ENCODE assay signal across 1 cellular context in genomic region chr4:128468485-128468989, GRCh38.
TF ChIP-seq lines count a peak whose summit lies in the region.

No MANE protein-coding gene starts in this region.

TF ChIP-seq in K562, 482 proteins besides CTCF, POLR2A, EP300 and RAD21 (continued from another document and continues in another):
- TF ChIP-seq, protein P1, sequence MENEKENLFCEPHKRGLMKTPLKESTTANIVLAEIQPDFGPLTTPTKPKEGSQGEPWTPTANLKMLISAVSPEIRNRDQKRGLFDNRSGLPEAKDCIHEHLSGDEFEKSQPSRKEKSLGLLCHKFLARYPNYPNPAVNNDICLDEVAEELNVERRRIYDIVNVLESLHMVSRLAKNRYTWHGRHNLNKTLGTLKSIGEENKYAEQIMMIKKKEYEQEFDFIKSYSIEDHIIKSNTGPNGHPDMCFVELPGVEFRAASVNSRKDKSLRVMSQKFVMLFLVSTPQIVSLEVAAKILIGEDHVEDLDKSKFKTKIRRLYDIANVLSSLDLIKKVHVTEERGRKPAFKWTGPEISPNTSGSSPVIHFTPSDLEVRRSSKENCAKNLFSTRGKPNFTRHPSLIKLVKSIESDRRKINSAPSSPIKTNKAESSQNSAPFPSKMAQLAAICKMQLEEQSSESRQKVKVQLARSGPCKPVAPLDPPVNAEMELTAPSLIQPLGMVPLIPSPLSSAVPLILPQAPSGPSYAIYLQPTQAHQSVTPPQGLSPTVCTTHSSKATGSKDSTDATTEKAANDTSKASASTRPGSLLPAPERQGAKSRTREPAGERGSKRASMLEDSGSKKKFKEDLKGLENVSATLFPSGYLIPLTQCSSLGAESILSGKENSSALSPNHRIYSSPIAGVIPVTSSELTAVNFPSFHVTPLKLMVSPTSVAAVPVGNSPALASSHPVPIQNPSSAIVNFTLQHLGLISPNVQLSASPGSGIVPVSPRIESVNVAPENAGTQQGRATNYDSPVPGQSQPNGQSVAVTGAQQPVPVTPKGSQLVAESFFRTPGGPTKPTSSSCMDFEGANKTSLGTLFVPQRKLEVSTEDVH (IDR thresholded peaks at IDR 0.05; ENCODE audit: low read depth, partially characterized antibody): no peak
- no peak for TF ChIP-seq TEAD2 (tag; IDR thresholded peaks at IDR 0.05)
- TF ChIP-seq TAF1 (IDR thresholded peaks at IDR 0.05; ENCODE audit: control insufficient read depth, extremely low read depth, insufficient read depth, low read length, severe bottlenecking): no peak
- no peak for TF ChIP-seq ZFP36 (IDR thresholded peaks at IDR 0.05; ENCODE audit: low read depth, low read length, partially characterized antibody)
- TF ChIP-seq ZNF445 (CRISPR knock-in tag; IDR thresholded peaks at IDR 0.05; ENCODE audit: low read depth): no peak
- TF ChIP-seq SP1 (CRISPR knock-in tag; IDR thresholded peaks at IDR 0.05): no peak
- TF ChIP-seq, protein P2, sequence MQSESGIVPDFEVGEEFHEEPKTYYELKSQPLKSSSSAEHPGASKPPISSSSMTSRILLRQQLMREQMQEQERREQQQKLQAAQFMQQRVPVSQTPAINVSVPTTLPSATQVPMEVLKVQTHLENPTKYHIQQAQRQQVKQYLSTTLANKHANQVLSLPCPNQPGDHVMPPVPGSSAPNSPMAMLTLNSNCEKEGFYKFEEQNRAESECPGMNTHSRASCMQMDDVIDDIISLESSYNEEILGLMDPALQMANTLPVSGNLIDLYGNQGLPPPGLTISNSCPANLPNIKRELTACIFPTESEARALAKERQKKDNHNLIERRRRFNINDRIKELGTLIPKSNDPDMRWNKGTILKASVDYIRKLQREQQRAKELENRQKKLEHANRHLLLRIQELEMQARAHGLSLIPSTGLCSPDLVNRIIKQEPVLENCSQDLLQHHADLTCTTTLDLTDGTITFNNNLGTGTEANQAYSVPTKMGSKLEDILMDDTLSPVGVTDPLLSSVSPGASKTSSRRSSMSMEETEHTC (IDR thresholded peaks at IDR 0.05): peak; percentile 64; the same call in 1 of the 2 replicates
- no peak for TF ChIP-seq ZNF76 (CRISPR knock-in tag; IDR thresholded peaks at IDR 0.05; ENCODE audit: borderline replicate concordance)
- TF ChIP-seq FOSL1 (tag; conservative IDR thresholded peaks at IDR 0.05): peak; percentile 27; the same call in 1 of the 2 replicates
- TF ChIP-seq CHCHD3 (CRISPR knock-in tag; IDR thresholded peaks at IDR 0.05): no peak
- no peak; the same call in 1 of the 2 replicates for TF ChIP-seq DMBX1 (CRISPR knock-in tag; IDR thresholded peaks at IDR 0.05; ENCODE audit: borderline replicate concordance)
- no peak for TF ChIP-seq ZNF3 (CRISPR knock-in tag; IDR thresholded peaks at IDR 0.05)
- no peak for TF ChIP-seq NR0B1 (IDR thresholded peaks at IDR 0.05; ENCODE audit: partially characterized antibody)
- TF ChIP-seq ARID2 (IDR thresholded peaks at IDR 0.05): no peak
- no peak for TF ChIP-seq CBX1 (IDR thresholded peaks at IDR 0.05; ENCODE audit: low read depth)
- no peak for TF ChIP-seq MECOM (CRISPR knock-in tag; IDR thresholded peaks at IDR 0.05)
- TF ChIP-seq, protein P3, sequence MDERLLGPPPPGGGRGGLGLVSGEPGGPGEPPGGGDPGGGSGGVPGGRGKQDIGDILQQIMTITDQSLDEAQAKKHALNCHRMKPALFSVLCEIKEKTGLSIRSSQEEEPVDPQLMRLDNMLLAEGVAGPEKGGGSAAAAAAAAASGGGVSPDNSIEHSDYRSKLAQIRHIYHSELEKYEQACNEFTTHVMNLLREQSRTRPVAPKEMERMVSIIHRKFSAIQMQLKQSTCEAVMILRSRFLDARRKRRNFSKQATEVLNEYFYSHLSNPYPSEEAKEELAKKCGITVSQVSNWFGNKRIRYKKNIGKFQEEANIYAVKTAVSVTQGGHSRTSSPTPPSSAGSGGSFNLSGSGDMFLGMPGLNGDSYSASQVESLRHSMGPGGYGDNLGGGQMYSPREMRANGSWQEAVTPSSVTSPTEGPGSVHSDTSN (CRISPR knock-in tag; IDR thresholded peaks at IDR 0.05; ENCODE audit: low read depth): no peak
- TF ChIP-seq, protein P3 (tag; conservative IDR thresholded peaks at IDR 0.05; ENCODE audit: low read depth): peak; percentile 71
- no peak for TF ChIP-seq U2AF1 (optimal IDR thresholded peaks at IDR 0.05; ENCODE audit: low read depth, low read length)
- TF ChIP-seq EGR1 (conservative IDR thresholded peaks at IDR 0.05): no peak
- no peak for TF ChIP-seq ZNF699 (CRISPR knock-in tag; IDR thresholded peaks at IDR 0.05; ENCODE audit: insufficient replicate concordance)
- TF ChIP-seq ETS2 (tag; IDR thresholded peaks at IDR 0.05; ENCODE audit: borderline replicate concordance, poor library complexity, severe bottlenecking): no peak
- no peak for TF ChIP-seq SMC3 (conservative IDR thresholded peaks at IDR 0.05; ENCODE audit: insufficient read depth, low read depth, low read length)
- no peak for TF ChIP-seq E2F4 (CRISPR knock-in tag; IDR thresholded peaks at IDR 0.05; ENCODE audit: low read depth)
- TF ChIP-seq ZNF253 (CRISPR knock-in tag; conservative IDR thresholded peaks at IDR 0.05): no peak
- TF ChIP-seq MTF1 (CRISPR knock-in tag; IDR thresholded peaks at IDR 0.05; ENCODE audit: borderline replicate concordance): no peak
- TF ChIP-seq ZNF175 (CRISPR knock-in tag; IDR thresholded peaks at IDR 0.05; ENCODE audit: low read depth): peak; percentile 89
- no peak for TF ChIP-seq NR2F6 (CRISPR knock-in tag; IDR thresholded peaks at IDR 0.05)
- TF ChIP-seq PHF20 (IDR thresholded peaks at IDR 0.05; ENCODE audit: partially characterized antibody): no peak
- TF ChIP-seq, protein P4, sequence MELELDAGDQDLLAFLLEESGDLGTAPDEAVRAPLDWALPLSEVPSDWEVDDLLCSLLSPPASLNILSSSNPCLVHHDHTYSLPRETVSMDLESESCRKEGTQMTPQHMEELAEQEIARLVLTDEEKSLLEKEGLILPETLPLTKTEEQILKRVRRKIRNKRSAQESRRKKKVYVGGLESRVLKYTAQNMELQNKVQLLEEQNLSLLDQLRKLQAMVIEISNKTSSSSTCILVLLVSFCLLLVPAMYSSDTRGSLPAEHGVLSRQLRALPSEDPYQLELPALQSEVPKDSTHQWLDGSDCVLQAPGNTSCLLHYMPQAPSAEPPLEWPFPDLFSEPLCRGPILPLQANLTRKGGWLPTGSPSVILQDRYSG (tag; conservative IDR thresholded peaks at IDR 0.05; ENCODE audit: low read depth): 0 out of 2 replicates have a peak, but pooled peaks have one; percentile 28
- no peak for TF ChIP-seq ATF1 (CRISPR knock-in tag; IDR thresholded peaks at IDR 0.05)
- peak; percentile 20; the same call in 1 of the 2 replicates for TF ChIP-seq ATF1 (tag; IDR thresholded peaks at IDR 0.05)
- TF ChIP-seq KAT2B (IDR thresholded peaks at IDR 0.05; ENCODE audit: low read depth, low read length): no peak
- no peak for TF ChIP-seq HNRNPUL1 (IDR thresholded peaks at IDR 0.05; ENCODE audit: low read length)
- no peak for TF ChIP-seq GTF2B (IDR thresholded peaks at IDR 0.05; ENCODE audit: extremely low read depth, insufficient read length)
- TF ChIP-seq HMG20A (CRISPR knock-in tag; conservative IDR thresholded peaks at IDR 0.05): no peak
- no peak for TF ChIP-seq ZNF121 (CRISPR knock-in tag; conservative IDR thresholded peaks at IDR 0.05)
- TF ChIP-seq MXI1 (IDR thresholded peaks at IDR 0.05; ENCODE audit: low read depth, low read length): no peak
- no peak for TF ChIP-seq TRIM28 (IDR thresholded peaks at IDR 0.05)
- TF ChIP-seq NONO (IDR thresholded peaks at IDR 0.05; ENCODE audit: low read depth in 2 of 2, low read length in 1 of 2): no peak
- TF ChIP-seq, protein P5, sequence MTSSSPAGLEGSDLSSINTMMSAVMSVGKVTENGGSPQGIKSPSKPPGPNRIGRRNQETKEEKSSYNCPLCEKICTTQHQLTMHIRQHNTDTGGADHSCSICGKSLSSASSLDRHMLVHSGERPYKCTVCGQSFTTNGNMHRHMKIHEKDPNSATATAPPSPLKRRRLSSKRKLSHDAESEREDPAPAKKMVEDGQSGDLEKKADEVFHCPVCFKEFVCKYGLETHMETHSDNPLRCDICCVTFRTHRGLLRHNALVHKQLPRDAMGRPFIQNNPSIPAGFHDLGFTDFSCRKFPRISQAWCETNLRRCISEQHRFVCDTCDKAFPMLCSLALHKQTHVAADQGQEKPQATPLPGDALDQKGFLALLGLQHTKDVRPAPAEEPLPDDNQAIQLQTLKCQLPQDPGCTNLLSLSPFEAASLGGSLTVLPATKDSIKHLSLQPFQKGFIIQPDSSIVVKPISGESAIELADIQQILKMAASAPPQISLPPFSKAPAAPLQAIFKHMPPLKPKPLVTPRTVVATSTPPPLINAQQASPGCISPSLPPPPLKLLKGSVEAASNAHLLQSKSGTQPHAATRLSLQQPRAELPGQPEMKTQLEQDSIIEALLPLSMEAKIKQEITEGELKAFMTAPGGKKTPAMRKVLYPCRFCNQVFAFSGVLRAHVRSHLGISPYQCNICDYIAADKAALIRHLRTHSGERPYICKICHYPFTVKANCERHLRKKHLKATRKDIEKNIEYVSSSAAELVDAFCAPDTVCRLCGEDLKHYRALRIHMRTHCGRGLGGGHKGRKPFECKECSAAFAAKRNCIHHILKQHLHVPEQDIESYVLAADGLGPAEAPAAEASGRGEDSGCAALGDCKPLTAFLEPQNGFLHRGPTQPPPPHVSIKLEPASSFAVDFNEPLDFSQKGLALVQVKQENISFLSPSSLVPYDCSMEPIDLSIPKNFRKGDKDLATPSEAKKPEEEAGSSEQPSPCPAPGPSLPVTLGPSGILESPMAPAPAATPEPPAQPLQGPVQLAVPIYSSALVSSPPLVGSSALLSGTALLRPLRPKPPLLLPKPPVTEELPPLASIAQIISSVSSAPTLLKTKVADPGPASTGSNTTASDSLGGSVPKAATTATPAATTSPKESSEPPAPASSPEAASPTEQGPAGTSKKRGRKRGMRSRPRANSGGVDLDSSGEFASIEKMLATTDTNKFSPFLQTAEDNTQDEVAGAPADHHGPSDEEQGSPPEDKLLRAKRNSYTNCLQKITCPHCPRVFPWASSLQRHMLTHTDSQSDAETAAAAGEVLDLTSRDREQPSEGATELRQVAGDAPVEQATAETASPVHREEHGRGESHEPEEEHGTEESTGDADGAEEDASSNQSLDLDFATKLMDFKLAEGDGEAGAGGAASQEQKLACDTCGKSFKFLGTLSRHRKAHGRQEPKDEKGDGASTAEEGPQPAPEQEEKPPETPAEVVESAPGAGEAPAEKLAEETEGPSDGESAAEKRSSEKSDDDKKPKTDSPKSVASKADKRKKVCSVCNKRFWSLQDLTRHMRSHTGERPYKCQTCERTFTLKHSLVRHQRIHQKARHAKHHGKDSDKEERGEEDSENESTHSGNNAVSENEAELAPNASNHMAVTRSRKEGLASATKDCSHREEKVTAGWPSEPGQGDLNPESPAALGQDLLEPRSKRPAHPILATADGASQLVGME (CRISPR knock-in tag; IDR thresholded peaks at IDR 0.05): no peak
- TF ChIP-seq PCBP2 (IDR thresholded peaks at IDR 0.05; ENCODE audit: low read depth, low read length, poor library complexity, severe bottlenecking): no peak
- no peak for TF ChIP-seq ADNP (tag; IDR thresholded peaks at IDR 0.05)
- TF ChIP-seq, protein P6, sequence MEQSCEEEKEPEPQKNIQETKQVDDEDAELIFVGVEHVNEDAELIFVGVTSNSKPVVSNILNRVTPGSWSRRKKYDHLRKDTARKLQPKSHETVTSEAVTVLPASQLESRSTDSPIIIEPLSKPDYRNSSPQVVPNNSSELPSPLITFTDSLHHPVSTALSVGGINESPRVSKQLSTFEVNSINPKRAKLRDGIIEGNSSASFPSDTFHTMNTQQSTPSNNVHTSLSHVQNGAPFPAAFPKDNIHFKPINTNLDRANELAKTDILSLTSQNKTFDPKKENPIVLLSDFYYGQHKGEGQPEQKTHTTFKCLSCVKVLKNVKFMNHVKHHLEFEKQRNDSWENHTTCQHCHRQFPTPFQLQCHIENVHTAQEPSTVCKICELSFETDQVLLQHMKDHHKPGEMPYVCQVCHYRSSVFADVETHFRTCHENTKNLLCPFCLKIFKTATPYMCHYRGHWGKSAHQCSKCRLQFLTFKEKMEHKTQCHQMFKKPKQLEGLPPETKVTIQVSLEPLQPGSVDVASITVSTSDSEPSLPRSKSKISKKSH (CRISPR knock-in tag; IDR thresholded peaks at IDR 0.05): no peak
- 0 out of 2 replicates have a peak, but pooled peaks have one; percentile 25 for TF ChIP-seq EP400 (IDR thresholded peaks at IDR 0.05)
- no peak for TF ChIP-seq ZC3H4 (CRISPR knock-in tag; IDR thresholded peaks at IDR 0.05; ENCODE audit: borderline replicate concordance)
- no peak for TF ChIP-seq SRSF7 (optimal IDR thresholded peaks at IDR 0.05; ENCODE audit: low read depth, low read length)
- TF ChIP-seq FOXJ3 (CRISPR knock-in tag; IDR thresholded peaks at IDR 0.05): no peak
- TF ChIP-seq ASH1L (IDR thresholded peaks at IDR 0.05; ENCODE audit: borderline replicate concordance, low read depth, partially characterized antibody): no peak
- TF ChIP-seq ZFPM2 (CRISPR knock-in tag; IDR thresholded peaks at IDR 0.05): no peak
- no peak for TF ChIP-seq MTA2 (IDR thresholded peaks at IDR 0.05; ENCODE audit: low read depth)
